In the genomic region with DNA sequence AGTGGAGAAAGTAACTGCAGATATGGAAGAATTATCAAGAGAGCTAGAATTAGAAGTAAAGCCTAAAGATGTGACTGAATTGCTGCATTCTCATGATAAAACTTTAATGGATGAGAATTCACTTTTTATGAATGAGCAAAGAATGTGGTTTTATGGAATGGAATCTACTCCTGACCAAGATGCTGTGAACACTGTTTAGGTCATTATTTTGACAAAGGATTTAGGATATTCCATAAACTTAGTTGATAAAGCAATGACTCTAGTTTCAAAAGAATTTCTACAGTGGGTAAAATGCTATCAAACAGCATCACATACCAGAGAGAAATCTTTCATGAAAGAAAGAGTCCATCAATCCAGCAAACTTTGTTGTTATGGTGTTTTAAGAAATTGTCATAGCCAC, we compare ENCODE assay signal across 21 cellular contexts.
"Had no signal": no experiment of that assay in that cellular context is flagged by ENCODE, and none has a peak within 500 bp of the region (broad histone marks: within the 10 kb centered on the region; RNA-seq: fewer than 3 reads in every experiment).

No MANE protein-coding gene starts in this region.

- H3K4me1 Mint-ChIP-seq: activated B cell treated with CpG ODN at 0.5 μM for 24 hours; immature natural killer cell; nephron progenitor cell; stimulated activated naive CD8-positive, alpha-beta T cell treated with anti-CD3 and anti-CD28 coated beads, Interleukin-15, amount 100 ng/mL, for 72 hours had no signal

- H3K4me3 Mint-ChIP-seq: activated B cell treated with CpG ODN at 0.5 μM for 24 hours; activated CD8-positive, alpha-beta T cell treated with anti-CD3 and anti-CD28 coated beads for 36 hours; activated T-cell treated with anti-CD3 and anti-CD28 coated beads, Interleukin-2, amount 50 U/mL, for 4 hours; immature natural killer cell; nephron progenitor cell; stimulated activated naive CD8-positive, alpha-beta T cell treated with anti-CD3 and anti-CD28 coated beads, Interleukin-15, amount 100 ng/mL, for 72 hours; T-helper 2 cell treated with Interferon-gamma antibody and Interleukin-4, amounts not matched to agents 5 μg/mL and 100 μg/mL, for 36 hours; type B pancreatic cell had no signal

- H3K36me3 ChIP-seq: colonic mucosa, lower lobe of right lung, prostate gland, right lobe of liver, spleen had no signal

- DNase-seq: activated B cell treated with CpG ODN at 0.5 μM for 24 hours; activated CD4-positive, alpha-beta T cell treated with anti-CD3 and anti-CD28 coated beads for 48 hours; activated CD8-positive, alpha-beta T cell treated with anti-CD3 and anti-CD28 coated beads for 36 hours; activated effector memory CD4-positive, alpha-beta T cell treated with Interleukin-2 at 50 U/mL for 16 hours; activated naive CD4-positive, alpha-beta T cell treated with anti-CD3 and anti-CD28 coated beads, Interleukin-2, amount 50 U/mL, for 16 hours; activated T-cell treated with anti-CD3 and anti-CD28 coated beads, Interleukin-2, amount 50 U/mL, for 4 hours; body of pancreas; caudate nucleus; colonic mucosa; foreskin melanocyte; head of caudate nucleus; immature natural killer cell; left cardiac atrium; lower lobe of right lung; nephron progenitor cell; right lobe of liver; spleen; stimulated activated naive CD8-positive, alpha-beta T cell treated with anti-CD3 and anti-CD28 coated beads, Interleukin-15, amount 100 ng/mL, for 72 hours had no signal

- ATAC-seq: activated CD8-positive, alpha-beta T cell treated with anti-CD3 and anti-CD28 coated beads for 36 hours; activated T-cell treated with anti-CD3 and anti-CD28 coated beads, Interleukin-2, amount 50 U/mL, for 4 hours; body of pancreas; left cardiac atrium; lower lobe of right lung; right lobe of liver; stimulated activated naive CD8-positive, alpha-beta T cell treated with anti-CD3 and anti-CD28 coated beads, Interleukin-15, amount 100 ng/mL, for 72 hours had no signal

- H3K9me3 Mint-ChIP-seq: activated B cell treated with CpG ODN at 0.5 μM for 24 hours; activated CD8-positive, alpha-beta T cell treated with anti-CD3 and anti-CD28 coated beads for 36 hours; activated T-cell treated with anti-CD3 and anti-CD28 coated beads, Interleukin-2, amount 50 U/mL, for 4 hours; stimulated activated naive CD8-positive, alpha-beta T cell treated with anti-CD3 and anti-CD28 coated beads, Interleukin-15, amount 100 ng/mL, for 72 hours; T-helper 2 cell treated with Interferon-gamma antibody and Interleukin-4, amounts not matched to agents 5 μg/mL and 100 μg/mL, for 36 hours; type B pancreatic cell had no signal

- H3K9me3 ChIP-seq: body of pancreas, colonic mucosa, lower lobe of right lung, prostate gland, right lobe of liver, spleen had no signal

- H3K27ac Mint-ChIP-seq: activated B cell treated with CpG ODN at 0.5 μM for 24 hours; activated CD8-positive, alpha-beta T cell treated with anti-CD3 and anti-CD28 coated beads for 36 hours; immature natural killer cell; nephron progenitor cell; stimulated activated naive CD8-positive, alpha-beta T cell treated with anti-CD3 and anti-CD28 coated beads, Interleukin-15, amount 100 ng/mL, for 72 hours; T-helper 2 cell treated with Interferon-gamma antibody and Interleukin-4, amounts not matched to agents 5 μg/mL and 100 μg/mL, for 36 hours; type B pancreatic cell had no signal

- H3K27me3 ChIP-seq: body of pancreas, colonic mucosa, spleen had no signal

- H3K27ac ChIP-seq: body of pancreas, colonic mucosa, lower lobe of right lung, prostate gland, right lobe of liver, spleen had no signal

- H3K27me3 Mint-ChIP-seq: activated CD8-positive, alpha-beta T cell treated with anti-CD3 and anti-CD28 coated beads for 36 hours; stimulated activated naive CD8-positive, alpha-beta T cell treated with anti-CD3 and anti-CD28 coated beads, Interleukin-15, amount 100 ng/mL, for 72 hours had no signal

- H3K4me3 ChIP-seq: body of pancreas, colonic mucosa, lower lobe of right lung, prostate gland, right lobe of liver, spleen had no signal

- H3K36me3 Mint-ChIP-seq: immature natural killer cell, type B pancreatic cell had no signal

- H3K4me1 ChIP-seq: body of pancreas, colonic mucosa, lower lobe of right lung, prostate gland, right lobe of liver, spleen had no signal
